In the genomic region with DNA sequence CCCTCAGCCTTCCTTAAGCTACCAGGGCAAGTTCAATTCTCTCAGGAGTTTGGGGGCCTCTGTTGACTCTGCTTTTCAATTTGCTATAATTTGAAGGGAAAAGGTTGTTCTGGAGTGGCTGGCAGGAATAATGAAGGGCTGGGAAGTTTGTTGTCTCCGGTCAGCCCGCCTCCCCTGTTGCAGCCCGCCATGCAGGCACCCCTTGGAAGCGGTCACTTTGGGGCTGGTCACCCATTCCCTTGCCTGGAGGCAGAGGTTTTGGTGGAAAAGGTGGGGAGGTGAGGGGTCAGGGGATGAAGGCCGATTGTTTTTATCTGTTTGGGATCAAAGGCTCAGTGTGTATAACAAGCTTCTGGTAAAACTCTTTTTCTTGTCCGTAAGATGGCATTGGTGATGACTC, we compare ENCODE assay signal across 17 cellular contexts.
DNase-seq lines count a peak whose midpoint lies in the region; ATAC-seq and TF ChIP-seq lines count a peak whose summit lies in the region.
"Had no signal": no experiment of that assay in that cellular context is flagged by ENCODE, and none has a peak within 500 bp of the region (broad histone marks: within the 10 kb centered on the region; RNA-seq: fewer than 3 reads in every experiment).

No MANE protein-coding gene starts in this region.

- intact Hi-C loops in breast epithelium (cut with DNase I; ENCODE audit: low total_unique reads), result no loop called here
- intact Hi-C loops in gastrocnemius medialis (cut with DNase I; ENCODE audit: low total_unique reads), result no loop called here
- intact Hi-C loops in testis (cut with DNase I; ENCODE audit: low total_unique reads), result no loop called here

- WGBS in testis, 2 donors, result 83 to 84% methylated on average over 6 of the region's 6 CpGs

- H3K9me2 ChIP-seq in MM.1S (replicated peaks; ENCODE audit: insufficient read depth, low read length), result no peaks in the 10 kb centered on the region

- TF ChIP-seq CTCF in MM.1S (IDR thresholded peaks at IDR 0.05; ENCODE audit: low read length) (no peak), breast epithelium (IDR thresholded peaks at IDR 0.05) (no peak), gastrocnemius medialis (IDR thresholded peaks at IDR 0.05 in 4 of 5, conservative IDR thresholded peaks at IDR 0.05 in 1 of 5) (no peak), testis (IDR thresholded peaks at IDR 0.05) (no peak)

- H3K4me2 ChIP-seq in MM.1S (ENCODE audit: low read depth, low read length), result peak overlapping the region; percentile 33; the same call in 1 of the 2 replicates

- no peaks in the 10 kb centered on the region for H3K79me2 ChIP-seq in MM.1S (ENCODE audit: low read length)

- H3F3A ChIP-seq in MM.1S (ENCODE audit: insufficient read depth, low read length), result peaks cover 7% of the 10 kb centered on the region; the same call in 1 of the 2 replicates

- H3K27me3 ChIP-seq in MM.1S (replicated peaks; ENCODE audit: insufficient read depth, low read length) (no peaks in the 10 kb centered on the region), breast epithelium (no peaks in the 10 kb centered on the region), gastrocnemius medialis (no peaks in the 10 kb centered on the region), testis (no peaks in the 10 kb centered on the region)

- peaks cover 29% of the 10 kb centered on the region for H3K4me1 ChIP-seq in MM.1S (ENCODE audit: low read length)
- H3K4me1 ChIP-seq in breast epithelium, result peaks cover 14 to 24% of the 10 kb centered on the region in 2 donors
- H3K4me1 ChIP-seq in gastrocnemius medialis, result peaks cover 57 to 69% of the 10 kb centered on the region in 2 donors
- peaks cover 51% of the 10 kb centered on the region for H3K4me1 ChIP-seq in testis

- no peaks in the 10 kb centered on the region for H3K9me3 Mint-ChIP-seq in activated T-cell treated with anti-CD3 and anti-CD28 coated beads, Interleukin-2, amount 50 U/mL, for 4 hours
- H3K9me3 Mint-ChIP-seq: brain had no signal

- no peak overlapping the region for H3K27ac ChIP-seq in MM.1S (ENCODE audit: low read length)
- H3K27ac ChIP-seq in breast epithelium, result peak overlapping the region; percentile 73 to 76
- H3K27ac ChIP-seq in gastrocnemius medialis, result peak overlapping the region; percentile 51 to 85 (median 72)
- peak overlapping the region in 1 of 2 donors; percentile 50 for H3K27ac ChIP-seq in testis
- H3K27ac ChIP-seq: SK-N-MC had no signal

- no peak overlapping the region for H3K9ac ChIP-seq in MM.1S (ENCODE audit: low read length)

- H3K4me3 ChIP-seq in MM.1S (ENCODE audit: low read length), result no peak overlapping the region
- H3K4me3 ChIP-seq in breast epithelium, result no peak overlapping the region
- no peak overlapping the region for H3K4me3 ChIP-seq in gastrocnemius medialis
- H3K4me3 ChIP-seq in testis, result no peak overlapping the region
- H3K4me3 ChIP-seq: prostate gland, SK-N-MC had no signal

- no peaks in the 10 kb centered on the region for H3K27me3 Mint-ChIP-seq in activated T-cell treated with anti-CD3 and anti-CD28 coated beads, Interleukin-2, amount 50 U/mL, for 4 hours (ENCODE audit: low read depth)
- H3K27me3 Mint-ChIP-seq: brain had no signal

- no peaks in the 10 kb centered on the region for H3K36me3 ChIP-seq in MM.1S (replicated peaks; ENCODE audit: insufficient read depth, low read length)
- no peaks in the 10 kb centered on the region for H3K36me3 ChIP-seq in breast epithelium
- H3K36me3 ChIP-seq in gastrocnemius medialis, result no peaks in the 10 kb centered on the region
- H3K36me3 ChIP-seq in testis (ENCODE audit: low read depth, missing control alignments), result no peaks in the 10 kb centered on the region
- H3K36me3 ChIP-seq: prostate gland had no signal

- in situ Hi-C loops in gastrocnemius medialis (cut with MboI; ENCODE audit: low sequenced_read_pairs in 4 of 4), result no loop called here

- H3K4me1 Mint-ChIP-seq in activated T-cell treated with anti-CD3 and anti-CD28 coated beads, Interleukin-2, amount 50 U/mL, for 4 hours (ENCODE audit: low read depth), result peaks cover 81% of the 10 kb centered on the region

- peaks cover 5% of the 10 kb centered on the region for H3K36me3 Mint-ChIP-seq in activated T-cell treated with anti-CD3 and anti-CD28 coated beads, Interleukin-2, amount 50 U/mL, for 4 hours (ENCODE audit: insufficient read depth)
- H3K36me3 Mint-ChIP-seq: brain had no signal

- peak overlapping the region; percentile 72 for H3K4me3 Mint-ChIP-seq in activated T-cell treated with anti-CD3 and anti-CD28 coated beads, Interleukin-2, amount 50 U/mL, for 4 hours

- no peak for DNase-seq in activated T-cell treated with anti-CD3 and anti-CD28 coated beads, Interleukin-2, amount 50 U/mL, for 4 hours
- DNase-seq in activated T-cell treated with anti-CD3 and anti-CD28 coated beads for 4 hours (no peak), MM.1S (no peak), breast epithelium (ENCODE audit: low spot score in 2 of 2) (no peak), gastrocnemius medialis (no peak), testis (no peak), globus pallidus (ENCODE audit: low spot score) (no peak), COR-L47 (lab: John Stamatoyannopoulos, UW) (no peak)
- DNase-seq: left cardiac atrium; MV-4-11; NCI-H526 treated with DMSO at 0.1 percent for 48 hours; PC-3; stimulated activated naive CD4-positive, alpha-beta T cell treated with Interleukin-2 at 50 U/mL for 16 hours had no signal

- TF ChIP-seq POLR2A in breast epithelium (IDR thresholded peaks at IDR 0.05) (no peak), gastrocnemius medialis (IDR thresholded peaks at IDR 0.05) (no peak), testis (IDR thresholded peaks at IDR 0.05) (no peak)

- H4K20me1 ChIP-seq in MM.1S (ENCODE audit: insufficient read depth, low read length), result no peaks in the 10 kb centered on the region

- H3K9me3 ChIP-seq in MM.1S (replicated peaks; ENCODE audit: insufficient read depth, low read length), result no peaks in the 10 kb centered on the region
- no peaks in the 10 kb centered on the region for H3K9me3 ChIP-seq in breast epithelium
- no peaks in the 10 kb centered on the region for H3K9me3 ChIP-seq in gastrocnemius medialis
- no peaks in the 10 kb centered on the region for H3K9me3 ChIP-seq in testis
- H3K9me3 ChIP-seq: prostate gland had no signal

- ATAC-seq in activated T-cell treated with anti-CD3 and anti-CD28 coated beads, Interleukin-2, amount 50 U/mL, for 4 hours, result no peak
- no peak for ATAC-seq in gastrocnemius medialis
- ATAC-seq: HCT116, left cardiac atrium, PC-3 had no signal

- no peak overlapping the region for H2AFZ ChIP-seq in MM.1S (ENCODE audit: low read length)
